ENCODE assay signal across 24 cellular contexts in genomic region chrX:83512111-83512510, GRCh38. TPM values are rescaled to one million over a fixed set of nuclear protein-coding genes. Genes with fewer than 3 reads are reported as not detected.
"Had no signal": no experiment of that assay in that cellular context is flagged by ENCODE, and none has a peak within 500 bp of the region (broad histone marks: within the 10 kb centered on the region; RNA-seq: fewer than 3 reads in every experiment).

No MANE protein-coding gene starts in this region.

- ATAC-seq: activated CD8-positive, alpha-beta T cell treated with anti-CD3 and anti-CD28 coated beads for 36 hours; activated naive CD4-positive, alpha-beta T cell treated with anti-CD3 and anti-CD28 coated beads, Interleukin-2, amount 50 U/mL, for 72 hours; activated T-cell treated with anti-CD3 and anti-CD28 coated beads, Interleukin-2, amount 50 U/mL, for 4 hours; activated T-helper 17 cell treated with anti-CD3 and anti-CD28 coated beads, Interleukin-2, amount 50 U/mL, for 72 hours; esophagus mucosa; heart right ventricle; left colon; right cardiac atrium had no signal

- H3K4me3 ChIP-seq: heart right ventricle, spleen, tibial nerve had no signal

- H3K36me3 ChIP-seq: heart right ventricle, spleen, tibial nerve had no signal

- H3K4me1 ChIP-seq: spleen had no signal

- H3K9me3 ChIP-seq: spleen, tibial nerve had no signal

- DNase-seq: activated B cell treated with CpG ODN at 0.5 μM for 24 hours; activated CD4-positive, alpha-beta T cell treated with anti-CD3 and anti-CD28 coated beads, Interleukin-2, amount 50 U/mL, for 1 hour; activated CD8-positive, alpha-beta T cell treated with anti-CD3 and anti-CD28 coated beads for 36 hours; activated gamma-delta T cell treated with Interleukin-2 at 50 U/mL for 16 hours; activated T-cell treated with anti-CD3 and anti-CD28 coated beads, Interleukin-2, amount 50 U/mL, for 4 hours; endodermal cell; foreskin fibroblast; heart right ventricle; left colon; mammary epithelial cell; naive B cell; nephron progenitor cell; right cardiac atrium; spleen; stimulated activated naive CD4-positive, alpha-beta T cell; T-helper 2 cell had no signal

- H3K27ac ChIP-seq: heart right ventricle, spleen, tibial nerve had no signal

RNA-seq across cellular contexts. Expression of gene POU3F4, which starts 4.0 kb away (rescaled TPM):
- total RNA-seq: activated B cell treated with CpG ODN at 0.5 μM for 24 hours; activated CD8-positive, alpha-beta T cell treated with anti-CD3 and anti-CD28 coated beads for 36 hours; activated naive CD4-positive, alpha-beta T cell treated with anti-CD3 and anti-CD28 coated beads, Interleukin-2, amount 50 U/mL, for 72 hours; activated T-cell treated with anti-CD3 and anti-CD28 coated beads, Interleukin-2, amount 50 U/mL, for 4 hours; activated T-helper 17 cell treated with anti-CD3 and anti-CD28 coated beads, Interleukin-2, amount 50 U/mL, for 72 hours; esophagus mucosa; heart right ventricle; liver; mammary epithelial cell; omental fat pad; pulmonary artery endothelial cell; right cardiac atrium; spleen; tibial nerve; ureter had no signal
